13 cellular contexts compared by ENCODE assay signal in genomic region chr12:32125455-32126084, GRCh38. TPM values are rescaled to one million over a fixed set of nuclear protein-coding genes. Genes with fewer than 3 reads are reported as not detected.
DNase-seq lines count a peak whose midpoint lies in the region; ATAC-seq and TF ChIP-seq lines count a peak whose summit lies in the region.
"Had no signal": no experiment of that assay in that cellular context is flagged by ENCODE, and none has a peak within 500 bp of the region (broad histone marks: within the 10 kb centered on the region; RNA-seq: fewer than 3 reads in every experiment).

No MANE protein-coding gene starts in this region.

- no peak for ATAC-seq in heart right ventricle
- ATAC-seq in SK-N-SH treated with all-trans-retinoic acid at 6 μM for 48 hours: peak; percentile 58
- ATAC-seq in HG02623 (IDR thresholded peaks at IDR 0.05; ENCODE audit: unreplicated experiment): no peak
- ATAC-seq: stimulated activated naive CD8-positive, alpha-beta T cell treated with anti-CD3 and anti-CD28 coated beads, Interleukin-15, amount 100 ng/mL, for 72 hours had no signal

- H3K9me3 ChIP-seq in cardiac muscle cell (ENCODE audit: low read depth): no peaks in the 10 kb centered on the region
- no peaks in the 10 kb centered on the region for H3K9me3 ChIP-seq in heart right ventricle
- H3K9me3 ChIP-seq: adrenal gland had no signal

- H3K4me3 ChIP-seq in cardiac muscle cell (no peak overlapping the region), heart right ventricle (no peak overlapping the region), foreskin fibroblast (ENCODE audit: low read depth in 1 of 2, low read length in 2 of 2) (no peak overlapping the region)
- H3K4me3 ChIP-seq: adrenal gland, coronary artery had no signal

- H3K27ac ChIP-seq in cardiac muscle cell: peak overlapping the region; percentile 40
- no peak overlapping the region for H3K27ac ChIP-seq in heart right ventricle
- H3K27ac ChIP-seq: adrenal gland, coronary artery had no signal

- no peak for TF ChIP-seq CTCF in cardiac muscle cell (IDR thresholded peaks at IDR 0.05; ENCODE audit: low read depth, low read length)
- TF ChIP-seq CTCF in heart right ventricle (IDR thresholded peaks at IDR 0.05): no peak
- TF ChIP-seq CTCF in foreskin fibroblast (IDR thresholded peaks at IDR 0.05; ENCODE audit: low read depth, low read length): no peak

- no peak for DNase-seq in cardiac muscle cell (ENCODE audit: low read depth in 1 of 2, low spot score in 1 of 2)
- no peak for DNase-seq in heart right ventricle
- DNase-seq in foreskin fibroblast: peak; percentile 49 to 55
- no peak for DNase-seq in NK-92 (lab: John Stamatoyannopoulos, UW; ENCODE audit: unreplicated experiment)
- no peak for DNase-seq in HUDEP-2 (lab: John Stamatoyannopoulos, UW; ENCODE audit: unreplicated experiment in 76 of 76)
- no peak for DNase-seq in NCI-H2107 (lab: John Stamatoyannopoulos, UW)
- DNase-seq: activated effector memory CD4-positive, alpha-beta T cell treated with Interleukin-2 at 50 U/mL for 16 hours; adrenal gland; OCI-M1; stimulated activated naive CD8-positive, alpha-beta T cell treated with anti-CD3 and anti-CD28 coated beads, Interleukin-15, amount 100 ng/mL, for 72 hours had no signal

- 89 to 99% methylated on average over 7 of the region's 7 CpGs for WGBS in heart right ventricle, 2 donors

- intact Hi-C loops in heart right ventricle (cut with DNase I): no loop called here

- H3K4me1 ChIP-seq in cardiac muscle cell (ENCODE audit: low read depth) (peaks cover 14% of the 10 kb centered on the region), heart right ventricle (peaks cover 0 to 2% (median 0%) of the 10 kb centered on the region in 9 donors)
- H3K4me1 ChIP-seq: adrenal gland had no signal

- H3K36me3 ChIP-seq in cardiac muscle cell (no peaks in the 10 kb centered on the region), heart right ventricle (no peaks in the 10 kb centered on the region)
- H3K36me3 ChIP-seq: adrenal gland had no signal

- no peaks in the 10 kb centered on the region for H3K27me3 ChIP-seq in cardiac muscle cell
- no peaks in the 10 kb centered on the region for H3K27me3 ChIP-seq in heart right ventricle
- H3K27me3 ChIP-seq: adrenal gland had no signal

TF ChIP-seq in SK-N-SH treated with all-trans-retinoic acid at 6 μM for 48 hours, 23 proteins besides CTCF, POLR2A, EP300 and RAD21:
- TF ChIP-seq BACH2 (CRISPR knock-in tag; IDR thresholded peaks at IDR 0.05; ENCODE audit: borderline replicate concordance) (no peak), ZFP3 (CRISPR knock-in tag; IDR thresholded peaks at IDR 0.05) (no peak), CSRNP3 (CRISPR knock-in tag; IDR thresholded peaks at IDR 0.05) (no peak), PPARA (CRISPR knock-in tag; IDR thresholded peaks at IDR 0.05; ENCODE audit: borderline replicate concordance) (no peak), ZNF70 (CRISPR knock-in tag; IDR thresholded peaks at IDR 0.05) (no peak), ESRRG (CRISPR knock-in tag; IDR thresholded peaks at IDR 0.05) (no peak), SNAI2 (CRISPR knock-in tag; IDR thresholded peaks at IDR 0.05) (no peak), ZNF565 (CRISPR knock-in tag; conservative IDR thresholded peaks at IDR 0.05; ENCODE audit: low read depth) (no peak), GLIS3 (CRISPR knock-in tag; IDR thresholded peaks at IDR 0.05) (no peak), ARNTL (CRISPR knock-in tag; IDR thresholded peaks at IDR 0.05; ENCODE audit: borderline replicate concordance, low read depth) (no peak), TOX (CRISPR knock-in tag; IDR thresholded peaks at IDR 0.05; ENCODE audit: borderline replicate concordance) (no peak), CSDC2 (CRISPR knock-in tag; IDR thresholded peaks at IDR 0.05) (no peak), ISL1 (CRISPR knock-in tag; IDR thresholded peaks at IDR 0.05) (no peak)
- TF ChIP-seq, protein P1, sequence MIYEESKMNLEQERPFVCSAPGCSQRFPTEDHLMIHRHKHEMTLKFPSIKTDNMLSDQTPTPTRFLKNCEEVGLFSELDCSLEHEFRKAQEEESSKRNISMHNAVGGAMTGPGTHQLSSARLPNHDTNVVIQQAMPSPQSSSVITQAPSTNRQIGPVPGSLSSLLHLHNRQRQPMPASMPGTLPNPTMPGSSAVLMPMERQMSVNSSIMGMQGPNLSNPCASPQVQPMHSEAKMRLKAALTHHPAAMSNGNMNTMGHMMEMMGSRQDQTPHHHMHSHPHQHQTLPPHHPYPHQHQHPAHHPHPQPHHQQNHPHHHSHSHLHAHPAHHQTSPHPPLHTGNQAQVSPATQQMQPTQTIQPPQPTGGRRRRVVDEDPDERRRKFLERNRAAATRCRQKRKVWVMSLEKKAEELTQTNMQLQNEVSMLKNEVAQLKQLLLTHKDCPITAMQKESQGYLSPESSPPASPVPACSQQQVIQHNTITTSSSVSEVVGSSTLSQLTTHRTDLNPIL (CRISPR knock-in tag; IDR thresholded peaks at IDR 0.05; ENCODE audit: low read depth): no peak
- TF ChIP-seq, protein P2, sequence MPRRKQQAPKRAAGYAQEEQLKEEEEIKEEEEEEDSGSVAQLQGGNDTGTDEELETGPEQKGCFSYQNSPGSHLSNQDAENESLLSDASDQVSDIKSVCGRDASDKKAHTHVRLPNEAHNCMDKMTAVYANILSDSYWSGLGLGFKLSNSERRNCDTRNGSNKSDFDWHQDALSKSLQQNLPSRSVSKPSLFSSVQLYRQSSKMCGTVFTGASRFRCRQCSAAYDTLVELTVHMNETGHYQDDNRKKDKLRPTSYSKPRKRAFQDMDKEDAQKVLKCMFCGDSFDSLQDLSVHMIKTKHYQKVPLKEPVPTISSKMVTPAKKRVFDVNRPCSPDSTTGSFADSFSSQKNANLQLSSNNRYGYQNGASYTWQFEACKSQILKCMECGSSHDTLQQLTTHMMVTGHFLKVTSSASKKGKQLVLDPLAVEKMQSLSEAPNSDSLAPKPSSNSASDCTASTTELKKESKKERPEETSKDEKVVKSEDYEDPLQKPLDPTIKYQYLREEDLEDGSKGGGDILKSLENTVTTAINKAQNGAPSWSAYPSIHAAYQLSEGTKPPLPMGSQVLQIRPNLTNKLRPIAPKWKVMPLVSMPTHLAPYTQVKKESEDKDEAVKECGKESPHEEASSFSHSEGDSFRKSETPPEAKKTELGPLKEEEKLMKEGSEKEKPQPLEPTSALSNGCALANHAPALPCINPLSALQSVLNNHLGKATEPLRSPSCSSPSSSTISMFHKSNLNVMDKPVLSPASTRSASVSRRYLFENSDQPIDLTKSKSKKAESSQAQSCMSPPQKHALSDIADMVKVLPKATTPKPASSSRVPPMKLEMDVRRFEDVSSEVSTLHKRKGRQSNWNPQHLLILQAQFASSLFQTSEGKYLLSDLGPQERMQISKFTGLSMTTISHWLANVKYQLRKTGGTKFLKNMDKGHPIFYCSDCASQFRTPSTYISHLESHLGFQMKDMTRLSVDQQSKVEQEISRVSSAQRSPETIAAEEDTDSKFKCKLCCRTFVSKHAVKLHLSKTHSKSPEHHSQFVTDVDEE (CRISPR knock-in tag; IDR thresholded peaks at IDR 0.05): no peak
- TF ChIP-seq, protein P3, sequence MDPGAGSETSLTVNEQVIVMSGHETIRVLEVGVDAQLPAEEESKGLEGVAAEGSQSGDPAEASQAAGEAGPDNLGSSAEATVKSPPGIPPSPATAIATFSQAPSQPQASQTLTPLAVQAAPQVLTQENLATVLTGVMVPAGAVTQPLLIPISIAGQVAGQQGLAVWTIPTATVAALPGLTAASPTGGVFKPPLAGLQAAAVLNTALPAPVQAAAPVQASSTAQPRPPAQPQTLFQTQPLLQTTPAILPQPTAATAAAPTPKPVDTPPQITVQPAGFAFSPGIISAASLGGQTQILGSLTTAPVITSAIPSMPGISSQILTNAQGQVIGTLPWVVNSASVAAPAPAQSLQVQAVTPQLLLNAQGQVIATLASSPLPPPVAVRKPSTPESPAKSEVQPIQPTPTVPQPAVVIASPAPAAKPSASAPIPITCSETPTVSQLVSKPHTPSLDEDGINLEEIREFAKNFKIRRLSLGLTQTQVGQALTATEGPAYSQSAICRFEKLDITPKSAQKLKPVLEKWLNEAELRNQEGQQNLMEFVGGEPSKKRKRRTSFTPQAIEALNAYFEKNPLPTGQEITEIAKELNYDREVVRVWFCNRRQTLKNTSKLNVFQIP (CRISPR knock-in tag; IDR thresholded peaks at IDR 0.05; ENCODE audit: borderline replicate concordance, low read depth): no peak
- TF ChIP-seq, protein P4, sequence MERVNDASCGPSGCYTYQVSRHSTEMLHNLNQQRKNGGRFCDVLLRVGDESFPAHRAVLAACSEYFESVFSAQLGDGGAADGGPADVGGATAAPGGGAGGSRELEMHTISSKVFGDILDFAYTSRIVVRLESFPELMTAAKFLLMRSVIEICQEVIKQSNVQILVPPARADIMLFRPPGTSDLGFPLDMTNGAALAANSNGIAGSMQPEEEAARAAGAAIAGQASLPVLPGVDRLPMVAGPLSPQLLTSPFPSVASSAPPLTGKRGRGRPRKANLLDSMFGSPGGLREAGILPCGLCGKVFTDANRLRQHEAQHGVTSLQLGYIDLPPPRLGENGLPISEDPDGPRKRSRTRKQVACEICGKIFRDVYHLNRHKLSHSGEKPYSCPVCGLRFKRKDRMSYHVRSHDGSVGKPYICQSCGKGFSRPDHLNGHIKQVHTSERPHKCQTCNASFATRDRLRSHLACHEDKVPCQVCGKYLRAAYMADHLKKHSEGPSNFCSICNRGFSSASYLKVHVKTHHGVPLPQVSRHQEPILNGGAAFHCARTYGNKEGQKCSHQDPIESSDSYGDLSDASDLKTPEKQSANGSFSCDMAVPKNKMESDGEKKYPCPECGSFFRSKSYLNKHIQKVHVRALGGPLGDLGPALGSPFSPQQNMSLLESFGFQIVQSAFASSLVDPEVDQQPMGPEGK (CRISPR knock-in tag; IDR thresholded peaks at IDR 0.05; ENCODE audit: borderline replicate concordance): no peak
TF ChIP-seq in SK-N-SH treated with all-trans-retinoic acid at 6 μM for 48 hours: peak in this region for 0.

RNA-seq across cellular contexts. Expression of gene BICD1, which starts 18.9 kb away (rescaled TPM):
- 9.7 and 16.6 TPM in 2 replicates for total RNA-seq in cardiac muscle cell
- 13.3 and 26.6 TPM in 2 replicates for polyA plus RNA-seq in cardiac muscle cell
- 10 to 100 TPM in 4 of 10 donors, 1 to 10 TPM in 6; 4.7 to 14.7 (median 9.6) TPM for total RNA-seq in heart right ventricle
- polyA plus RNA-seq in heart right ventricle: 1 to 10 TPM; 2.5 to 4.2 TPM

Comparison
In these comparisons a context has a peak if more than half of its experiments do, and no peak if none do; other contexts are left out.
1. DNase-seq: peak in foreskin fibroblast (2 of 2); none in cardiac muscle cell (0 of 2), heart right ventricle (0 of 2), NK-92 (single experiment), HUDEP-2 (0 of 76) and NCI-H2107 (single experiment).